In the genomic region with DNA sequence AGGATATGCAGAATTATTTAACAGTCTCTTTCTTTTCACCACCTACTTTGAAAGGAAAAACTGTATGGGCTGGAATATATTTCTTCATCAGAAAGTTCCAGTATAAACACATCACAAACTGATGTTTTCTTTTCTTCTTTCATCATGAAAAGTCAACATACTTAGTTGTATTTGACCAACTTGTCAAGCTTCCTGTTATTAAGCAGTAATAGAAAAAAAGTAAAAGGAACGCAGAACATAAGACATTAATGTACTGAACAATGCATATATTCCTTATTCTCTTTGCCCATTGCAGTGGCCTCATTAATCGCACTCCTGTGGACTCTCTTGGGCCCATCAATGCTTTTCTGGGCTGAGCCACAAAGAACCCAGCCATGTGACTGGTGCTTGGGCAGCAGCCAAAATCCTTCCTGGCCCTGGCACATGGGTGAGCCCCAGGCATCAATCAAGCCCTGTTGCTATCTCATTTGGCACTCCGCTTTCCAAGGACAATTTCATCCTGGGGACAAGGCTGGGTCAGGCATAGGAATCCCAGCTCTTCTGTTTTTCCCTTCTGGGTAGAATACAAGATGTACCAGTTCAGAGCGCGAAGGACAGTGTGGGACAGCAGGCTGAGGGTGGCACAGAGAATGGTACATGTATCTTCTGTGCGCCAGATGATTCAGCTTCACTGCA, we compare ENCODE assay signal across 14 cellular contexts. TPM values are rescaled to one million over a fixed set of nuclear protein-coding genes. Genes with fewer than 3 reads are reported as not detected.
DNase-seq lines count a peak whose midpoint lies in the region; ATAC-seq and TF ChIP-seq lines count a peak whose summit lies in the region.
"Had no signal": no experiment of that assay in that cellular context is flagged by ENCODE, and none has a peak within 500 bp of the region (broad histone marks: within the 10 kb centered on the region; RNA-seq: fewer than 3 reads in every experiment).

No MANE protein-coding gene starts in this region.

- H3K36me3 Mint-ChIP-seq in osteocyte (ENCODE audit: unreplicated experiment), result peaks cover 16% of the 10 kb centered on the region
- no peaks in the 10 kb centered on the region for H3K36me3 Mint-ChIP-seq in CD8-positive, alpha-beta T cell

- intact Hi-C loops in CD8-positive, alpha-beta T cell (cut with DNase I, micrococcal nuclease), result no loop called here

- no peak overlapping the region for H3K4me3 Mint-ChIP-seq in osteocyte (ENCODE audit: unreplicated experiment)
- no peak overlapping the region for H3K4me3 Mint-ChIP-seq in CD8-positive, alpha-beta T cell
- H3K4me3 Mint-ChIP-seq: neural progenitor cell, T-helper 17 cell had no signal

- H3K27ac ChIP-seq in CD8-positive, alpha-beta T cell (ENCODE audit: low read depth, low read length), result no peak overlapping the region
- H3K27ac ChIP-seq: neural progenitor cell had no signal

- H3K4me1 ChIP-seq in CD8-positive, alpha-beta T cell (ENCODE audit: insufficient read depth, low read length), result no peaks in the 10 kb centered on the region
- H3K4me1 ChIP-seq: neural progenitor cell had no signal

- no peaks in the 10 kb centered on the region for H3K9me3 ChIP-seq in CD8-positive, alpha-beta T cell (ENCODE audit: low read length)

- TF ChIP-seq CTCF in osteocyte (IDR thresholded peaks at IDR 0.05), result no peak
- no peak for TF ChIP-seq CTCF in CD8-positive, alpha-beta T cell (IDR thresholded peaks at IDR 0.05)

- peaks cover 35% of the 10 kb centered on the region for H3K4me1 Mint-ChIP-seq in osteocyte (ENCODE audit: unreplicated experiment)
- H3K4me1 Mint-ChIP-seq in CD8-positive, alpha-beta T cell (ENCODE audit: low read depth), result no peaks in the 10 kb centered on the region

- no peaks in the 10 kb centered on the region for H3K9me3 Mint-ChIP-seq in osteocyte (ENCODE audit: unreplicated experiment)
- H3K9me3 Mint-ChIP-seq in CD8-positive, alpha-beta T cell, result no peaks in the 10 kb centered on the region

- in situ Hi-C loops in KBM-7 (cut with MboI; ENCODE audit: low pct_unique_long_range_greater_than_20kb, low sequenced_read_pairs), result no loop called here

- peak; percentile 47 for DNase-seq in DMS153 (lab: John Stamatoyannopoulos, UW)
- peak; percentile 56 for DNase-seq in NCI-H446 treated with DMSO at 0.1 percent for 48 hours (lab: John Stamatoyannopoulos, UW)
- peak; percentile 65 for DNase-seq in globus pallidus (ENCODE audit: low spot score)
- no peak for DNase-seq in osteocyte (ENCODE audit: extremely low spot score, unreplicated experiment)
- DNase-seq in GDM1 (lab: John Stamatoyannopoulos, UW), result no peak
- DNase-seq in KBM-7, result no peak
- DNase-seq in GM19240 (ENCODE audit: insufficient read length, low spot score), result no peak
- DNase-seq in CD8-positive, alpha-beta T cell, result no peak
- DNase-seq: activated CD4-positive, alpha-beta T cell treated with anti-CD3 and anti-CD28 coated beads, Interleukin-2, amount 50 U/mL, for 48 hours; activated naive CD4-positive, alpha-beta T cell treated with anti-CD3 and anti-CD28 coated beads, Interleukin-2, amount 50 U/mL, for 16 hours; islet precursor cell; T-helper 17 cell had no signal

- no peak for ATAC-seq in CD8-positive, alpha-beta T cell
- ATAC-seq: T-helper 17 cell had no signal

- H3K27me3 ChIP-seq in CD8-positive, alpha-beta T cell (ENCODE audit: insufficient read depth, low read length), result no peaks in the 10 kb centered on the region
- H3K27me3 ChIP-seq: neural progenitor cell had no signal

- H3K36me3 ChIP-seq in CD8-positive, alpha-beta T cell (ENCODE audit: insufficient read depth, low read length), result no peaks in the 10 kb centered on the region
- H3K36me3 ChIP-seq: neural progenitor cell had no signal

- H3K27ac Mint-ChIP-seq in osteocyte (ENCODE audit: unreplicated experiment), result peak overlapping the region; percentile 73
- no peak overlapping the region for H3K27ac Mint-ChIP-seq in CD8-positive, alpha-beta T cell
- H3K27ac Mint-ChIP-seq: neural progenitor cell, T-helper 17 cell had no signal

- CTCF ChIA-PET in CD8-positive, alpha-beta T cell (lab: Charles Lee), result no interaction called here

- no peak overlapping the region for H3K4me3 ChIP-seq in CD8-positive, alpha-beta T cell (ENCODE audit: low read depth, low read length)
- H3K4me3 ChIP-seq: neural progenitor cell had no signal

- H3K27me3 Mint-ChIP-seq in osteocyte (ENCODE audit: unreplicated experiment), result no peaks in the 10 kb centered on the region
- no peaks in the 10 kb centered on the region for H3K27me3 Mint-ChIP-seq in CD8-positive, alpha-beta T cell (ENCODE audit: low read depth)

- POLR2A ChIA-PET in CD8-positive, alpha-beta T cell (lab: Charles Lee), result no interaction called here

RNA-seq across cellular contexts. Expression of a gene that starts 42.3 kb away (rescaled TPM):
- total RNA-seq in osteocyte, result 16.0 and 17.2 TPM in 2 replicates
- total RNA-seq in CD8-positive, alpha-beta T cell, result not detected
- total RNA-seq: OCI-LY7 had no signal

Comparison
In these comparisons a context has a peak if more than half of its experiments do, and no peak if none do; other contexts are left out.
1. DNase-seq: peak in DMS153 (single experiment), NCI-H446 treated with DMSO at 0.1 percent for 48 hours (single experiment) and globus pallidus (single experiment); none in osteocyte (single experiment), GDM1 (single experiment), KBM-7 (single experiment), GM19240 (single experiment) and CD8-positive, alpha-beta T cell (0 of 7).
2. RNA of a gene that starts 42.3 kb away (total RNA-seq): 16.0 to 17.2 TPM in osteocyte; not detected in CD8-positive, alpha-beta T cell; every median in the first group is over 10 times any median in the second.